In the genomic region with DNA sequence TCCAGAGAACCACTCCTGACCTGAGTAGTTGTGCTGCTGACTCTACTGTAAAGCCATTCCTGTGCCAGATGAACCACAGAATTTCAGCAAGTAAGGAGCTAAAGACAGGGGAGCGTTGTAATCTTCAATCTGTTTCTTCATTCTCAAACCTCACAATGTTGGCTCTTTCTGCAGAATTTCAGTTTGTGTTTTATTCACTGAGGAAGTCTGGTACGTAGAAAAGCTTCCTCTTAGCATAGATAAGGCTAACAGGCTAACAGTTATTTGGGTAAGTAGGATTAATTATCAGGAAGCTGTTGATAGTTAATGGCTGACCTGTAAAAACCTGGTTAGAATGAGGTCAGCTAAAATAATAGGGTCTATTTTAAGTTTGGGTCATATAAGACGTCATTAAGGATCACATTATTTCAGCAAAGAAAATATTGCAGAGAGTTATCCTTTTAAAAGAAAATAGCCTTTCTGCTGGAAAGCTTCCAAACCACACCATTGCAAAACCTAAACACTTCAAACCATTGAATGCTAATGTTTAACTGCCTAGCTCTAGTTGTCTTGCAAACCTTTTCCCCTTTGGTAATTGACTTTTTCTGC, we compare ENCODE assay signal across 1 cellular context.
TF ChIP-seq lines count a peak whose summit lies in the region.

No MANE protein-coding gene starts in this region.

TF ChIP-seq in HepG2, 621 proteins besides CTCF, POLR2A, EP300 and RAD21 (continued from another document and continues in another):
- TF ChIP-seq NCOA2 (CRISPR knock-in tag; IDR thresholded peaks at IDR 0.05) (peak; percentile 74), HMG20A (CRISPR knock-in tag; IDR thresholded peaks at IDR 0.05; ENCODE audit: borderline replicate concordance) (peak; percentile 92), PTBP1 (IDR thresholded peaks at IDR 0.05; ENCODE audit: low read depth, low read length, poor library complexity, severe bottlenecking) (no peak), PPARG (CRISPR knock-in tag; conservative IDR thresholded peaks at IDR 0.05) (peak; percentile 63), HCFC1 (IDR thresholded peaks at IDR 0.05; ENCODE audit: low read depth, low read length) (no peak), SOX13 (IDR thresholded peaks at IDR 0.05) (no peak), SOX13 (CRISPR knock-in tag; conservative IDR thresholded peaks at IDR 0.05 in 1 of 2, IDR thresholded peaks at IDR 0.05 in 1 of 2) (peak in 1 of 2 experiments; percentile 85; a peak in 2 of 4 replicates), NR2F2 (IDR thresholded peaks at IDR 0.05; ENCODE audit: borderline replicate concordance, low read depth) (peak; percentile 28; the same call in 1 of the 2 replicates), KAT8 (CRISPR knock-in tag; IDR thresholded peaks at IDR 0.05) (peak; percentile 44; the same call in 1 of the 2 replicates), GFI1 (CRISPR knock-in tag; IDR thresholded peaks at IDR 0.05; ENCODE audit: borderline replicate concordance) (peak; percentile 59; the same call in 1 of the 2 replicates), KMT2A (CRISPR knock-in tag; IDR thresholded peaks at IDR 0.05) (no peak), CREM (IDR thresholded peaks at IDR 0.05) (peak; percentile 41; the same call in 1 of the 2 replicates), CREM (CRISPR knock-in tag; IDR thresholded peaks at IDR 0.05) (no peak), CCAR2 (optimal IDR thresholded peaks at IDR 0.05; ENCODE audit: low read depth, low read length) (no peak), SIX4 (CRISPR knock-in tag; IDR thresholded peaks at IDR 0.05) (peak; percentile 54; the same call in 1 of the 2 replicates), FOXJ3 (CRISPR knock-in tag; IDR thresholded peaks at IDR 0.05; ENCODE audit: borderline replicate concordance) (peak; percentile 47; the same call in 1 of the 2 replicates), FOXA1 (IDR thresholded peaks at IDR 0.05) (no peak), FOXA1 (CRISPR knock-in tag; IDR thresholded peaks at IDR 0.05) (peak; percentile 24; the same call in 1 of the 2 replicates), CEBPB (IDR thresholded peaks at IDR 0.05; ENCODE audit: borderline replicate concordance, low read depth, low read length) (peak; percentile 78), HMGA1 (CRISPR knock-in tag; conservative IDR thresholded peaks at IDR 0.05) (no peak), ZNF331 (CRISPR knock-in tag; IDR thresholded peaks at IDR 0.05) (0 out of 2 replicates have a peak, but pooled peaks have one; percentile 27), NFKBIZ (CRISPR knock-in tag; IDR thresholded peaks at IDR 0.05) (peak; percentile 53; the same call in 1 of the 2 replicates), NFYC (CRISPR knock-in tag; IDR thresholded peaks at IDR 0.05) (no peak), TOPORS (CRISPR knock-in tag; IDR thresholded peaks at IDR 0.05) (no peak), SAP130 (CRISPR knock-in tag; IDR thresholded peaks at IDR 0.05; ENCODE audit: low read depth) (peak; percentile 49; the same call in 1 of the 2 replicates), TCF7 (IDR thresholded peaks at IDR 0.05; ENCODE audit: low read depth) (peak; percentile 64), LCORL (IDR thresholded peaks at IDR 0.05) (no peak), LCORL (CRISPR knock-in tag; IDR thresholded peaks at IDR 0.05) (0 out of 2 replicates have a peak, but pooled peaks have one; percentile 37), RARA (CRISPR knock-in tag; IDR thresholded peaks at IDR 0.05) (peak; percentile 22; the same call in 1 of the 2 replicates), ISL2 (CRISPR knock-in tag; IDR thresholded peaks at IDR 0.05) (peak; percentile 79; the same call in 1 of the 2 replicates), CBFB (CRISPR knock-in tag; IDR thresholded peaks at IDR 0.05) (peak; percentile 99), SMARCE1 (IDR thresholded peaks at IDR 0.05; ENCODE audit: borderline replicate concordance) (no peak), SALL1 (CRISPR knock-in tag; IDR thresholded peaks at IDR 0.05) (no peak; the same call in 1 of the 2 replicates), SNAPC2 (CRISPR knock-in tag; IDR thresholded peaks at IDR 0.05) (no peak), NFIC (IDR thresholded peaks at IDR 0.05; ENCODE audit: low read length) (peak; percentile 90), THAP11 (CRISPR knock-in tag; IDR thresholded peaks at IDR 0.05) (0 out of 2 replicates have a peak, but pooled peaks have one; percentile 32), ZMYM3 (CRISPR knock-in tag; IDR thresholded peaks at IDR 0.05) (no peak)
- TF ChIP-seq, protein P1, sequence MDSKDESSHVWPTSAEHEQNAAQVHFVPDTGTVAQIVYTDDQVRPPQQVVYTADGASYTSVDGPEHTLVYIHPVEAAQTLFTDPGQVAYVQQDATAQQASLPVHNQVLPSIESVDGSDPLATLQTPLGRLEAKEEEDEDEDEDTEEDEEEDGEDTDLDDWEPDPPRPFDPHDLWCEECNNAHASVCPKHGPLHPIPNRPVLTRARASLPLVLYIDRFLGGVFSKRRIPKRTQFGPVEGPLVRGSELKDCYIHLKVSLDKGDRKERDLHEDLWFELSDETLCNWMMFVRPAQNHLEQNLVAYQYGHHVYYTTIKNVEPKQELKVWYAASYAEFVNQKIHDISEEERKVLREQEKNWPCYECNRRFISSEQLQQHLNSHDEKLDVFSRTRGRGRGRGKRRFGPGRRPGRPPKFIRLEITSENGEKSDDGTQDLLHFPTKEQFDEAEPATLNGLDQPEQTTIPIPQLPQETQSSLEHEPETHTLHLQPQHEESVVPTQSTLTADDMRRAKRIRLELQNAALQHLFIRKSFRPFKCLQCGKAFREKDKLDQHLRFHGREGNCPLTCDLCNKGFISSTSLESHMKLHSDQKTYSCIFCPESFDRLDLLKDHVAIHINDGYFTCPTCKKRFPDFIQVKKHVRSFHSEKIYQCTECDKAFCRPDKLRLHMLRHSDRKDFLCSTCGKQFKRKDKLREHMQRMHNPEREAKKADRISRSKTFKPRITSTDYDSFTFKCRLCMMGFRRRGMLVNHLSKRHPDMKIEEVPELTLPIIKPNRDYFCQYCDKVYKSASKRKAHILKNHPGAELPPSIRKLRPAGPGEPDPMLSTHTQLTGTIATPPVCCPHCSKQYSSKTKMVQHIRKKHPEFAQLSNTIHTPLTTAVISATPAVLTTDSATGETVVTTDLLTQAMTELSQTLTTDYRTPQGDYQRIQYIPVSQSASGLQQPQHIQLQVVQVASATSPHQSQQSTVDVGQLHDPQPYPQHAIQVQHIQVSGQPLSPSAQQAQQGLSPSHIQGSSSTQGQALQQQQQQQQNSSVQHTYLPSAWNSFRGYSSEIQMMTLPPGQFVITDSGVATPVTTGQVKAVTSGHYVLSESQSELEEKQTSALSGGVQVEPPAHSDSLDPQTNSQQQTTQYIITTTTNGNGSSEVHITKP (CRISPR knock-in tag; IDR thresholded peaks at IDR 0.05; ENCODE audit: low read depth): no peak
- TF ChIP-seq, protein P2, sequence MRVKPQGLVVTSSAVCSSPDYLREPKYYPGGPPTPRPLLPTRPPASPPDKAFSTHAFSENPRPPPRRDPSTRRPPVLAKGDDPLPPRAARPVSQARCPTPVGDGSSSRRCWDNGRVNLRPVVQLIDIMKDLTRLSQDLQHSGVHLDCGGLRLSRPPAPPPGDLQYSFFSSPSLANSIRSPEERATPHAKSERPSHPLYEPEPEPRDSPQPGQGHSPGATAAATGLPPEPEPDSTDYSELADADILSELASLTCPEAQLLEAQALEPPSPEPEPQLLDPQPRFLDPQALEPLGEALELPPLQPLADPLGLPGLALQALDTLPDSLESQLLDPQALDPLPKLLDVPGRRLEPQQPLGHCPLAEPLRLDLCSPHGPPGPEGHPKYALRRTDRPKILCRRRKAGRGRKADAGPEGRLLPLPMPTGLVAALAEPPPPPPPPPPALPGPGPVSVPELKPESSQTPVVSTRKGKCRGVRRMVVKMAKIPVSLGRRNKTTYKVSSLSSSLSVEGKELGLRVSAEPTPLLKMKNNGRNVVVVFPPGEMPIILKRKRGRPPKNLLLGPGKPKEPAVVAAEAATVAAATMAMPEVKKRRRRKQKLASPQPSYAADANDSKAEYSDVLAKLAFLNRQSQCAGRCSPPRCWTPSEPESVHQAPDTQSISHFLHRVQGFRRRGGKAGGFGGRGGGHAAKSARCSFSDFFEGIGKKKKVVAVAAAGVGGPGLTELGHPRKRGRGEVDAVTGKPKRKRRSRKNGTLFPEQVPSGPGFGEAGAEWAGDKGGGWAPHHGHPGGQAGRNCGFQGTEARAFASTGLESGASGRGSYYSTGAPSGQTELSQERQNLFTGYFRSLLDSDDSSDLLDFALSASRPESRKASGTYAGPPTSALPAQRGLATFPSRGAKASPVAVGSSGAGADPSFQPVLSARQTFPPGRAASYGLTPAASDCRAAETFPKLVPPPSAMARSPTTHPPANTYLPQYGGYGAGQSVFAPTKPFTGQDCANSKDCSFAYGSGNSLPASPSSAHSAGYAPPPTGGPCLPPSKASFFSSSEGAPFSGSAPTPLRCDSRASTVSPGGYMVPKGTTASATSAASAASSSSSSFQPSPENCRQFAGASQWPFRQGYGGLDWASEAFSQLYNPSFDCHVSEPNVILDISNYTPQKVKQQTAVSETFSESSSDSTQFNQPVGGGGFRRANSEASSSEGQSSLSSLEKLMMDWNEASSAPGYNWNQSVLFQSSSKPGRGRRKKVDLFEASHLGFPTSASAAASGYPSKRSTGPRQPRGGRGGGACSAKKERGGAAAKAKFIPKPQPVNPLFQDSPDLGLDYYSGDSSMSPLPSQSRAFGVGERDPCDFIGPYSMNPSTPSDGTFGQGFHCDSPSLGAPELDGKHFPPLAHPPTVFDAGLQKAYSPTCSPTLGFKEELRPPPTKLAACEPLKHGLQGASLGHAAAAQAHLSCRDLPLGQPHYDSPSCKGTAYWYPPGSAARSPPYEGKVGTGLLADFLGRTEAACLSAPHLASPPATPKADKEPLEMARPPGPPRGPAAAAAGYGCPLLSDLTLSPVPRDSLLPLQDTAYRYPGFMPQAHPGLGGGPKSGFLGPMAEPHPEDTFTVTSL (CRISPR knock-in tag; IDR thresholded peaks at IDR 0.05; ENCODE audit: borderline replicate concordance): peak; percentile 56; the same call in 1 of the 2 replicates
- TF ChIP-seq, protein P3, sequence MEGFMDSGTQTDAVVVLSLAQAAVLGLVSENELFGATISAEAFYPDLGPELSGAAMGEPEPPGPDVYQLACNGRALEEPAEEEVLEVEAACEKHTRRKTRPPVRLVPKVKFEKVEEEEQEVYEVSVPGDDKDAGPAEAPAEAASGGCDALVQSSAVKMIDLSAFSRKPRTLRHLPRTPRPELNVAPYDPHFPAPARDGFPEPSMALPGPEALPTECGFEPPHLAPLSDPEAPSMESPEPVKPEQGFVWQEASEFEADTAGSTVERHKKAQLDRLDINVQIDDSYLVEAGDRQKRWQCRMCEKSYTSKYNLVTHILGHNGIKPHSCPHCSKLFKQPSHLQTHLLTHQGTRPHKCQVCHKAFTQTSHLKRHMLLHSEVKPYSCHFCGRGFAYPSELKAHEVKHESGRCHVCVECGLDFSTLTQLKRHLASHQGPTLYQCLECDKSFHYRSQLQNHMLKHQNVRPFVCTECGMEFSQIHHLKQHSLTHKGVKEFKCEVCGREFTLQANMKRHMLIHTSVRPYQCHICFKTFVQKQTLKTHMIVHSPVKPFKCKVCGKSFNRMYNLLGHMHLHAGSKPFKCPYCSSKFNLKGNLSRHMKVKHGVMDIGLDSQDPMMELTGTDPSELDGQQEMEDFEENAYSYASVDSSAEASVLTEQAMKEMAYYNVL (CRISPR knock-in tag; IDR thresholded peaks at IDR 0.05; ENCODE audit: borderline replicate concordance): 0 out of 2 replicates have a peak, but pooled peaks have one; percentile 22
- TF ChIP-seq, protein P4, sequence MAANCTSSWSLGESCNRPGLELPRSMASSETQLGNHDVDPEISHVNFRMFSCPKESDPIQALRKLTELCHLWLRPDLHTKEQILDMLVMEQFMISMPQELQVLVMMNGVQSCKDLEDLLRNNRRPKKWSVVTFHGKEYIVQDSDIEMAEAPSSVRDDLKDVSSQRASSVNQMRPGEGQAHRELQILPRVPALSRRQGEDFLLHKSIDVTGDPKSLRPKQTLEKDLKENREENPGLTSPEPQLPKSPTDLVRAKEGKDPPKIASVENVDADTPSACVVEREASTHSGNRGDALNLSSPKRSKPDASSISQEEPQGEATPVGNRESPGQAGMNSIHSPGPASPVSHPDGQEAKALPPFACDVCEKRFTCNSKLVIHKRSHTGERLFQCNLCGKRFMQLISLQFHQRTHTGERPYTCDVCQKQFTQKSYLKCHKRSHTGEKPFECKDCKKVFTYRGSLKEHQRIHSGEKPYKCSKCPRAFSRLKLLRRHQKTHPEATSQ (CRISPR knock-in tag; IDR thresholded peaks at IDR 0.05; ENCODE audit: borderline replicate concordance): peak; percentile 31; the same call in 1 of the 2 replicates
- TF ChIP-seq, protein P5, sequence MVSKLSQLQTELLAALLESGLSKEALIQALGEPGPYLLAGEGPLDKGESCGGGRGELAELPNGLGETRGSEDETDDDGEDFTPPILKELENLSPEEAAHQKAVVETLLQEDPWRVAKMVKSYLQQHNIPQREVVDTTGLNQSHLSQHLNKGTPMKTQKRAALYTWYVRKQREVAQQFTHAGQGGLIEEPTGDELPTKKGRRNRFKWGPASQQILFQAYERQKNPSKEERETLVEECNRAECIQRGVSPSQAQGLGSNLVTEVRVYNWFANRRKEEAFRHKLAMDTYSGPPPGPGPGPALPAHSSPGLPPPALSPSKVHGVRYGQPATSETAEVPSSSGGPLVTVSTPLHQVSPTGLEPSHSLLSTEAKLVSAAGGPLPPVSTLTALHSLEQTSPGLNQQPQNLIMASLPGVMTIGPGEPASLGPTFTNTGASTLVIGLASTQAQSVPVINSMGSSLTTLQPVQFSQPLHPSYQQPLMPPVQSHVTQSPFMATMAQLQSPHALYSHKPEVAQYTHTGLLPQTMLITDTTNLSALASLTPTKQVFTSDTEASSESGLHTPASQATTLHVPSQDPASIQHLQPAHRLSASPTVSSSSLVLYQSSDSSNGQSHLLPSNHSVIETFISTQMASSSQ (IDR thresholded peaks at IDR 0.05; ENCODE audit: low read depth): peak; percentile 82
- TF ChIP-seq, protein P5 (CRISPR knock-in tag; IDR thresholded peaks at IDR 0.05; ENCODE audit: borderline replicate concordance): peak; percentile 88; the same call in 1 of the 2 replicates
- TF ChIP-seq, protein P6, sequence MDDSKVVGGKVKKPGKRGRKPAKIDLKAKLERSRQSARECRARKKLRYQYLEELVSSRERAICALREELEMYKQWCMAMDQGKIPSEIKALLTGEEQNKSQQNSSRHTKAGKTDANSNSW (CRISPR knock-in tag; IDR thresholded peaks at IDR 0.05; ENCODE audit: borderline replicate concordance): no peak
- TF ChIP-seq, protein P7, sequence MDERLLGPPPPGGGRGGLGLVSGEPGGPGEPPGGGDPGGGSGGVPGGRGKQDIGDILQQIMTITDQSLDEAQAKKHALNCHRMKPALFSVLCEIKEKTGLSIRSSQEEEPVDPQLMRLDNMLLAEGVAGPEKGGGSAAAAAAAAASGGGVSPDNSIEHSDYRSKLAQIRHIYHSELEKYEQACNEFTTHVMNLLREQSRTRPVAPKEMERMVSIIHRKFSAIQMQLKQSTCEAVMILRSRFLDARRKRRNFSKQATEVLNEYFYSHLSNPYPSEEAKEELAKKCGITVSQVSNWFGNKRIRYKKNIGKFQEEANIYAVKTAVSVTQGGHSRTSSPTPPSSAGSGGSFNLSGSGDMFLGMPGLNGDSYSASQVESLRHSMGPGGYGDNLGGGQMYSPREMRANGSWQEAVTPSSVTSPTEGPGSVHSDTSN (CRISPR knock-in tag; IDR thresholded peaks at IDR 0.05): no peak
